1 cellular context compared by ENCODE assay signal in the genomic region with DNA sequence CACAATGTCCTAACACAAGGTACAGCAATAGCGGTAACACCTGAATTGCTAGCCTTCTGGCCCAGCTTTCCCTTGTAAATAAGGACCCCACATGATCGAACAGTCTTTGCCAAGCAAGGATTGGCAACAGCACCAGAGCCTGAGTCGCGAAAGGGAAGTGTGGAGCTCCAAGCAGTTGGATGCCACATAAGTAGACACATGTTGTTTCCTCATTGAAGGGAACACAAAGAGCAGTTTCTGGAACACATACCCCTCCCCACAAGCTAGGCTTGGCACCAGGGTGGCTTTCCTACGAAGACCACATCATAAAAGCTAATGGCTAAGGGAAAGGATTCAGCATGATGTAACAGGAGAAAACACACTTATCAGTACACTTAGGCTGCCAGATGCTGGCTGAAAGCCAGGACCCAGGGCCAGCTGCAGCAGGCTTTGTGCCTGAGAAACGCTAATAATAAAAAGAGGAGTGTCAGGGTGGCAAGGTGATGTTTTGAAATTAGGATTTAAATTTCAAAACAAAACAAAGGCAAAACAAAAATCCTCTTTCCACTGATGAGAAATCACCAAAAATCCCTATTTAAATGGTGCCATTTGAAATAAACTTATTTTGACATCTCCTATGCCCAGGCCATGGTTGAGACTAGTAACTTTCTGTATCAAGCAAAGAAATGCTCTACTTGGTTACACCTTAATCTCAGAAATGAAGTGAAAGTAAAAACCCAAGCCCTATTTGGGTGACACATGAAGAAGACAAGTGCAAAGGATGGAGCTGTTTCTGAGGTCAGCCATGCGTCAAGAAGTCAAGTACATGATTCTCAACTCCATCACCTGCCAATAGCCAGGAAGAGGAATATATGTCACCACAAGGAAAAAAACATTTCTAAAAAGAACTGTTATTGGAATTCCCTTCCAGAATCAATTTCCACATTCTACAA.
TF ChIP-seq lines count a peak whose summit lies in the region.

No MANE protein-coding gene starts in this region.

TF ChIP-seq in K562, 482 proteins besides CTCF, POLR2A, EP300 and RAD21 (continued from another document and continues in another):
- TF ChIP-seq, protein P1, sequence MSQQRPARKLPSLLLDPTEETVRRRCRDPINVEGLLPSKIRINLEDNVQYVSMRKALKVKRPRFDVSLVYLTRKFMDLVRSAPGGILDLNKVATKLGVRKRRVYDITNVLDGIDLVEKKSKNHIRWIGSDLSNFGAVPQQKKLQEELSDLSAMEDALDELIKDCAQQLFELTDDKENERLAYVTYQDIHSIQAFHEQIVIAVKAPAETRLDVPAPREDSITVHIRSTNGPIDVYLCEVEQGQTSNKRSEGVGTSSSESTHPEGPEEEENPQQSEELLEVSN (IDR thresholded peaks at IDR 0.05; ENCODE audit: borderline replicate concordance in 1 of 2, extremely low read depth in 1 of 2, insufficient read depth in 1 of 2, insufficient read length in 1 of 2, low read depth in 1 of 2, low read length in 1 of 2, poor library complexity in 1 of 2, severe bottlenecking in 1 of 2), result no peak
- TF ChIP-seq, protein P2, sequence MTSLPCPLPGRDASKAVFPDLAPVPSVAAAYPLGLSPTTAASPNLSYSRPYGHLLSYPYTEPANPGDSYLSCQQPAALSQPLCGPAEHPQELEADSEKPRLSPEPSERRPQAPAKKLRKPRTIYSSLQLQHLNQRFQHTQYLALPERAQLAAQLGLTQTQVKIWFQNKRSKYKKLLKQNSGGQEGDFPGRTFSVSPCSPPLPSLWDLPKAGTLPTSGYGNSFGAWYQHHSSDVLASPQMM (CRISPR knock-in tag; IDR thresholded peaks at IDR 0.05), result no peak
- TF ChIP-seq TSC22D4 (tag; IDR thresholded peaks at IDR 0.05) (no peak), ZNF77 (CRISPR knock-in tag; IDR thresholded peaks at IDR 0.05) (no peak), ZNF143 (CRISPR knock-in tag; IDR thresholded peaks at IDR 0.05) (no peak), PML (IDR thresholded peaks at IDR 0.05; ENCODE audit: low read length) (peak; percentile 82), NR2C2 (CRISPR knock-in tag; IDR thresholded peaks at IDR 0.05) (no peak), NR2C2 (tag; IDR thresholded peaks at IDR 0.05) (peak; percentile 71), FOXM1 (IDR thresholded peaks at IDR 0.05; ENCODE audit: low read depth) (peak; percentile 86; the same call in 1 of the 2 replicates), FOXM1 (CRISPR knock-in tag; IDR thresholded peaks at IDR 0.05; ENCODE audit: low read depth) (no peak), CCAR2 (IDR thresholded peaks at IDR 0.05; ENCODE audit: low read depth, low read length) (no peak), RUNX1 (IDR thresholded peaks at IDR 0.05; ENCODE audit: low read depth) (no peak), MECOM (CRISPR knock-in tag; IDR thresholded peaks at IDR 0.05) (peak; percentile 92), MTF1 (CRISPR knock-in tag; IDR thresholded peaks at IDR 0.05; ENCODE audit: borderline replicate concordance) (no peak), ZNF174 (CRISPR knock-in tag; IDR thresholded peaks at IDR 0.05) (no peak), SRSF7 (optimal IDR thresholded peaks at IDR 0.05; ENCODE audit: low read depth, low read length) (no peak), SNIP1 (IDR thresholded peaks at IDR 0.05; ENCODE audit: low read depth) (no peak), MCM5 (IDR thresholded peaks at IDR 0.05; ENCODE audit: low read depth) (no peak), GTF2A2 (tag; IDR thresholded peaks at IDR 0.05) (peak; percentile 81; the same call in 1 of the 2 replicates), BRD4 (IDR thresholded peaks at IDR 0.05) (peak; percentile 89; the same call in 1 of the 2 replicates), BRCA1 (IDR thresholded peaks at IDR 0.05) (no peak), BRCA1 (CRISPR knock-in tag; IDR thresholded peaks at IDR 0.05) (no peak), CBFB (CRISPR knock-in tag; IDR thresholded peaks at IDR 0.05) (0 out of 2 replicates have a peak, but pooled peaks have one; percentile 13), SMAD2 (IDR thresholded peaks at IDR 0.05; ENCODE audit: low read depth, low read length) (no peak), ZNF707 (CRISPR knock-in tag; conservative IDR thresholded peaks at IDR 0.05) (no peak; the same call in 1 of the 2 replicates), ZZZ3 (IDR thresholded peaks at IDR 0.05) (no peak), TCF3 (CRISPR knock-in tag; IDR thresholded peaks at IDR 0.05) (peak; percentile 94), KAT2B (IDR thresholded peaks at IDR 0.05; ENCODE audit: low read depth, low read length) (no peak), TCF7L2 (IDR thresholded peaks at IDR 0.05; ENCODE audit: low read depth, low read length) (no peak), RBM39 (optimal IDR thresholded peaks at IDR 0.05; ENCODE audit: low read depth, low read length) (no peak), ZNF436 (CRISPR knock-in tag; IDR thresholded peaks at IDR 0.05) (no peak), RBM14 (IDR thresholded peaks at IDR 0.05; ENCODE audit: borderline replicate concordance, insufficient read depth, low read depth, low read length) (no peak), BCOR (IDR thresholded peaks at IDR 0.05) (no peak), ELF2 (CRISPR knock-in tag; IDR thresholded peaks at IDR 0.05) (0 out of 2 replicates have a peak, but pooled peaks have one; percentile 48), CREBBP (IDR thresholded peaks at IDR 0.05; ENCODE audit: low read depth, low read length) (no peak), NR2F6 (CRISPR knock-in tag; IDR thresholded peaks at IDR 0.05) (no peak), HLTF (IDR thresholded peaks at IDR 0.05) (no peak), HSF4 (CRISPR knock-in tag; IDR thresholded peaks at IDR 0.05; ENCODE audit: borderline replicate concordance) (peak; percentile 92; the same call in 1 of the 2 replicates), SUPT5H (IDR thresholded peaks at IDR 0.05) (no peak), JUND (IDR thresholded peaks at IDR 0.05; ENCODE audit: borderline replicate concordance, low read depth, low read length) (peak; percentile 87), JUND (tag; IDR thresholded peaks at IDR 0.05; ENCODE audit: borderline replicate concordance, low read depth, low read length) (peak; percentile 87; the same call in 2 of the 3 replicates), RBM15 (IDR thresholded peaks at IDR 0.05; ENCODE audit: insufficient read depth, low read length) (no peak), CBX5 (IDR thresholded peaks at IDR 0.05; ENCODE audit: borderline replicate concordance, low read depth) (no peak), CC2D1A (IDR thresholded peaks at IDR 0.05) (no peak), GTF2F1 (IDR thresholded peaks at IDR 0.05; ENCODE audit: low read depth, low read length) (no peak), RFX5 (IDR thresholded peaks at IDR 0.05; ENCODE audit: low read depth, low read length) (no peak), SAFB (IDR thresholded peaks at IDR 0.05; ENCODE audit: borderline replicate concordance, low read depth, low read length) (no peak)
- TF ChIP-seq, protein P3, sequence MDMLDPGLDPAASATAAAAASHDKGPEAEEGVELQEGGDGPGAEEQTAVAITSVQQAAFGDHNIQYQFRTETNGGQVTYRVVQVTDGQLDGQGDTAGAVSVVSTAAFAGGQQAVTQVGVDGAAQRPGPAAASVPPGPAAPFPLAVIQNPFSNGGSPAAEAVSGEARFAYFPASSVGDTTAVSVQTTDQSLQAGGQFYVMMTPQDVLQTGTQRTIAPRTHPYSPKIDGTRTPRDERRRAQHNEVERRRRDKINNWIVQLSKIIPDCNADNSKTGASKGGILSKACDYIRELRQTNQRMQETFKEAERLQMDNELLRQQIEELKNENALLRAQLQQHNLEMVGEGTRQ (CRISPR knock-in tag; IDR thresholded peaks at IDR 0.05), result no peak
- TF ChIP-seq, protein P4, sequence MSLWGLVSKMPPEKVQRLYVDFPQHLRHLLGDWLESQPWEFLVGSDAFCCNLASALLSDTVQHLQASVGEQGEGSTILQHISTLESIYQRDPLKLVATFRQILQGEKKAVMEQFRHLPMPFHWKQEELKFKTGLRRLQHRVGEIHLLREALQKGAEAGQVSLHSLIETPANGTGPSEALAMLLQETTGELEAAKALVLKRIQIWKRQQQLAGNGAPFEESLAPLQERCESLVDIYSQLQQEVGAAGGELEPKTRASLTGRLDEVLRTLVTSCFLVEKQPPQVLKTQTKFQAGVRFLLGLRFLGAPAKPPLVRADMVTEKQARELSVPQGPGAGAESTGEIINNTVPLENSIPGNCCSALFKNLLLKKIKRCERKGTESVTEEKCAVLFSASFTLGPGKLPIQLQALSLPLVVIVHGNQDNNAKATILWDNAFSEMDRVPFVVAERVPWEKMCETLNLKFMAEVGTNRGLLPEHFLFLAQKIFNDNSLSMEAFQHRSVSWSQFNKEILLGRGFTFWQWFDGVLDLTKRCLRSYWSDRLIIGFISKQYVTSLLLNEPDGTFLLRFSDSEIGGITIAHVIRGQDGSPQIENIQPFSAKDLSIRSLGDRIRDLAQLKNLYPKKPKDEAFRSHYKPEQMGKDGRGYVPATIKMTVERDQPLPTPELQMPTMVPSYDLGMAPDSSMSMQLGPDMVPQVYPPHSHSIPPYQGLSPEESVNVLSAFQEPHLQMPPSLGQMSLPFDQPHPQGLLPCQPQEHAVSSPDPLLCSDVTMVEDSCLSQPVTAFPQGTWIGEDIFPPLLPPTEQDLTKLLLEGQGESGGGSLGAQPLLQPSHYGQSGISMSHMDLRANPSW (CRISPR knock-in tag; IDR thresholded peaks at IDR 0.05), result no peak
- TF ChIP-seq, protein P5, sequence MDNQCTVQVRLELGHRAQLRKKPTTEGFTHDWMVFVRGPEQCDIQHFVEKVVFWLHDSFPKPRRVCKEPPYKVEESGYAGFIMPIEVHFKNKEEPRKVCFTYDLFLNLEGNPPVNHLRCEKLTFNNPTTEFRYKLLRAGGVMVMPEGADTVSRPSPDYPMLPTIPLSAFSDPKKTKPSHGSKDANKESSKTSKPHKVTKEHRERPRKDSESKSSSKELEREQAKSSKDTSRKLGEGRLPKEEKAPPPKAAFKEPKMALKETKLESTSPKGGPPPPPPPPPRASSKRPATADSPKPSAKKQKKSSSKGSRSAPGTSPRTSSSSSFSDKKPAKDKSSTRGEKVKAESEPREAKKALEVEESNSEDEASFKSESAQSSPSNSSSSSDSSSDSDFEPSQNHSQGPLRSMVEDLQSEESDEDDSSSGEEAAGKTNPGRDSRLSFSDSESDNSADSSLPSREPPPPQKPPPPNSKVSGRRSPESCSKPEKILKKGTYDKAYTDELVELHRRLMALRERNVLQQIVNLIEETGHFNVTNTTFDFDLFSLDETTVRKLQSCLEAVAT (IDR thresholded peaks at IDR 0.05), result no peak
- TF ChIP-seq, protein P6, sequence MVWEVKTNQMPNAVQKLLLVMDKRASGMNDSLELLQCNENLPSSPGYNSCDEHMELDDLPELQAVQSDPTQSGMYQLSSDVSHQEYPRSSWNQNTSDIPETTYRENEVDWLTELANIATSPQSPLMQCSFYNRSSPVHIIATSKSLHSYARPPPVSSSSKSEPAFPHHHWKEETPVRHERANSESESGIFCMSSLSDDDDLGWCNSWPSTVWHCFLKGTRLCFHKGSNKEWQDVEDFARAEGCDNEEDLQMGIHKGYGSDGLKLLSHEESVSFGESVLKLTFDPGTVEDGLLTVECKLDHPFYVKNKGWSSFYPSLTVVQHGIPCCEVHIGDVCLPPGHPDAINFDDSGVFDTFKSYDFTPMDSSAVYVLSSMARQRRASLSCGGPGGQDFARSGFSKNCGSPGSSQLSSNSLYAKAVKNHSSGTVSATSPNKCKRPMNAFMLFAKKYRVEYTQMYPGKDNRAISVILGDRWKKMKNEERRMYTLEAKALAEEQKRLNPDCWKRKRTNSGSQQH (CRISPR knock-in tag; IDR thresholded peaks at IDR 0.05), result peak; percentile 89
- TF ChIP-seq, protein P7, sequence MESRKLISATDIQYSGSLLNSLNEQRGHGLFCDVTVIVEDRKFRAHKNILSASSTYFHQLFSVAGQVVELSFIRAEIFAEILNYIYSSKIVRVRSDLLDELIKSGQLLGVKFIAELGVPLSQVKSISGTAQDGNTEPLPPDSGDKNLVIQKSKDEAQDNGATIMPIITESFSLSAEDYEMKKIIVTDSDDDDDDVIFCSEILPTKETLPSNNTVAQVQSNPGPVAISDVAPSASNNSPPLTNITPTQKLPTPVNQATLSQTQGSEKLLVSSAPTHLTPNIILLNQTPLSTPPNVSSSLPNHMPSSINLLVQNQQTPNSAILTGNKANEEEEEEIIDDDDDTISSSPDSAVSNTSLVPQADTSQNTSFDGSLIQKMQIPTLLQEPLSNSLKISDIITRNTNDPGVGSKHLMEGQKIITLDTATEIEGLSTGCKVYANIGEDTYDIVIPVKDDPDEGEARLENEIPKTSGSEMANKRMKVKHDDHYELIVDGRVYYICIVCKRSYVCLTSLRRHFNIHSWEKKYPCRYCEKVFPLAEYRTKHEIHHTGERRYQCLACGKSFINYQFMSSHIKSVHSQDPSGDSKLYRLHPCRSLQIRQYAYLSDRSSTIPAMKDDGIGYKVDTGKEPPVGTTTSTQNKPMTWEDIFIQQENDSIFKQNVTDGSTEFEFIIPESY (CRISPR knock-in tag; IDR thresholded peaks at IDR 0.05), result peak; percentile 60
